ENCODE assay signal across 1 cellular context in genomic region chr13:47835470-47836228, GRCh38.
TF ChIP-seq lines count a peak whose summit lies in the region.

No MANE protein-coding gene starts in this region.

TF ChIP-seq in A549, 52 proteins besides CTCF, POLR2A, EP300 and RAD21 (continued from another document):
- no peak for TF ChIP-seq REST (IDR thresholded peaks at IDR 0.05)
- TF ChIP-seq ESRRA (IDR thresholded peaks at IDR 0.05; ENCODE audit: borderline replicate concordance, low read length) = no peak
- no peak for TF ChIP-seq E2F6 (IDR thresholded peaks at IDR 0.05; ENCODE audit: borderline replicate concordance, low read depth)
